In genomic region chr10:73079779-73080178, GRCh38 we compare ENCODE assay signal across 1 cellular context.
TF ChIP-seq lines count a peak whose summit lies in the region.

No MANE protein-coding gene starts in this region.

TF ChIP-seq in GM12878, 131 proteins besides CTCF, POLR2A, EP300 and RAD21 (continued from another document):
- TF ChIP-seq E2F8 (IDR thresholded peaks at IDR 0.05; ENCODE audit: low read depth, partially characterized antibody): no peak
- peak; percentile 35; the same call in 1 of the 2 replicates for TF ChIP-seq NR2F1 (conservative IDR thresholded peaks at IDR 0.05)
- 0 out of 2 replicates have a peak, but pooled peaks have one; percentile 23 for TF ChIP-seq ZNF687 (IDR thresholded peaks at IDR 0.05)
- TF ChIP-seq MYB (IDR thresholded peaks at IDR 0.05; ENCODE audit: borderline replicate concordance, low read depth, low read length): peak; percentile 75; the same call in 1 of the 2 replicates
- no peak for TF ChIP-seq KLF5 (IDR thresholded peaks at IDR 0.05; ENCODE audit: partially characterized antibody)
